1 cellular context compared by ENCODE assay signal in the genomic region with DNA sequence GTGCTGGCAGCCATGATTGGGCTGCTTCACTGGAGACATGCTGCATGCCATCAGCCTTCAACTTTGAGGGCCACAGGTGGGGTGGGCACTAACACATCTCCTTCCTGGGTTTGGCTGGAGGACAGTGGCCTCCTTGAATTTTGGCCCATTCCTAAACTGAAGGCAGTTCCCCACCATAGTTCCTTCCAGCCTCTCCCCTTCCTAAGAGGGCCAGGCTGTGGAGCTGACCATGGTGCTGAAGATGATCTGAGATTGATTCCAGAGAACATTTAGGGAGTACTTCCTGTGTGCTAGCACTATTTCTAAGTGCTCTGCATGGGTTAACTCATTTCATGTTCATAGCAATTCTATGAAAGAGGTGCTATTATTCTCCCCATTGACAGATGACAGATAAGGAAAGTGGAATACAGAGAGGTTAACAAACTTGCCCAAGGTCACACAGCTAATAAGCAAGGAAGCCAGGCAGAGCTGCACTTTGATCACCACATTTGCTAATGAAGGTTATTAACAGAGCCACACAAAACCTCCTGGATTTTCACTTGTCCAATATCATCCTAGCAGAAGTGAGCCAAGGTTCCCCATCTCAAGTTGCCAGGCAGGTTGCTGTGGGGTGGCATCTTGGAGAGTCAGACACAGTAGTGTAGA.
A peak's percentile ranks its signal among the peaks of the same experiment; 100 is the strongest.
TF ChIP-seq lines count a peak whose summit lies in the region.

No MANE protein-coding gene starts in this region.

TF ChIP-seq in HepG2, 621 proteins besides CTCF, POLR2A, EP300 and RAD21 (continued from another document and continues in another):
- TF ChIP-seq, protein P1, sequence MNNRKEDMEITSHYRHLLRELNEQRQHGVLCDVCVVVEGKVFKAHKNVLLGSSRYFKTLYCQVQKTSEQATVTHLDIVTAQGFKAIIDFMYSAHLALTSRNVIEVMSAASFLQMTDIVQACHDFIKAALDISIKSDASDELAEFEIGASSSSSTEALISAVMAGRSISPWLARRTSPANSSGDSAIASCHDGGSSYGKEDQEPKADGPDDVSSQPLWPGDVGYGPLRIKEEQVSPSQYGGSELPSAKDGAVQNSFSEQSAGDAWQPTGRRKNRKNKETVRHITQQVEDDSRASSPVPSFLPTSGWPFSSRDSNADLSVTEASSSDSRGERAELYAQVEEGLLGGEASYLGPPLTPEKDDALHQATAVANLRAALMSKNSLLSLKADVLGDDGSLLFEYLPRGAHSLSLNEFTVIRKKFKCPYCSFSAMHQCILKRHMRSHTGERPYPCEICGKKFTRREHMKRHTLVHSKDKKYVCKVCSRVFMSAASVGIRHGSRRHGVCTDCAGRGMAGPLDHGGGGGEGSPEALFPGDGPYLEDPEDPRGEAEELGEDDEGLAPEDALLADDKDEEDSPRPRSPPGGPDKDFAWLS (CRISPR knock-in tag; IDR thresholded peaks at IDR 0.05; ENCODE audit: borderline replicate concordance), result no peak
- TF ChIP-seq ZNF644 (CRISPR knock-in tag; IDR thresholded peaks at IDR 0.05; ENCODE audit: low read depth) (no peak), XRCC5 (optimal IDR thresholded peaks at IDR 0.05; ENCODE audit: low read length) (no peak), ZNF713 (CRISPR knock-in tag; IDR thresholded peaks at IDR 0.05) (no peak), MEIS1 (CRISPR knock-in tag; IDR thresholded peaks at IDR 0.05; ENCODE audit: borderline replicate concordance) (no peak), ZNF468 (CRISPR knock-in tag; IDR thresholded peaks at IDR 0.05) (no peak), KMT2A (CRISPR knock-in tag; IDR thresholded peaks at IDR 0.05) (no peak), ZNF331 (CRISPR knock-in tag; IDR thresholded peaks at IDR 0.05) (0 out of 2 replicates have a peak, but pooled peaks have one; percentile 41), ZNF605 (CRISPR knock-in tag; IDR thresholded peaks at IDR 0.05) (0 out of 2 replicates have a peak, but pooled peaks have one; percentile 37), IRX3 (CRISPR knock-in tag; IDR thresholded peaks at IDR 0.05; ENCODE audit: borderline replicate concordance, low read depth) (no peak), ZSCAN22 (CRISPR knock-in tag; IDR thresholded peaks at IDR 0.05) (no peak), MTA3 (CRISPR knock-in tag; IDR thresholded peaks at IDR 0.05) (no peak), POLR2AphosphoS5 (IDR thresholded peaks at IDR 0.05; ENCODE audit: low read depth, low read length) (no peak), ZEB1 (IDR thresholded peaks at IDR 0.05; ENCODE audit: insufficient replicate concordance, low read depth) (no peak), ELF3 (CRISPR knock-in tag; IDR thresholded peaks at IDR 0.05) (no peak), SOX6 (IDR thresholded peaks at IDR 0.05) (no peak), SOX6 (CRISPR knock-in tag; IDR thresholded peaks at IDR 0.05) (no peak), MTA1 (CRISPR knock-in tag; IDR thresholded peaks at IDR 0.05; ENCODE audit: borderline replicate concordance) (no peak), RBM39 (IDR thresholded peaks at IDR 0.05; ENCODE audit: low read depth, low read length, poor library complexity, severe bottlenecking) (no peak), PHB2 (IDR thresholded peaks at IDR 0.05; ENCODE audit: partially characterized antibody) (no peak), ZNF850 (CRISPR knock-in tag; conservative IDR thresholded peaks at IDR 0.05) (no peak), TCF7L2 (IDR thresholded peaks at IDR 0.05; ENCODE audit: low read depth, low read length) (no peak), ZNF589 (CRISPR knock-in tag; conservative IDR thresholded peaks at IDR 0.05) (no peak), ZBTB8A (CRISPR knock-in tag; IDR thresholded peaks at IDR 0.05; ENCODE audit: borderline replicate concordance, low read depth) (no peak), NFIB (CRISPR knock-in tag; IDR thresholded peaks at IDR 0.05; ENCODE audit: borderline replicate concordance) (no peak), SMAD9 (CRISPR knock-in tag; IDR thresholded peaks at IDR 0.05) (no peak), RBFOX2 (IDR thresholded peaks at IDR 0.05; ENCODE audit: low read depth, low read length) (no peak), PCBP2 (optimal IDR thresholded peaks at IDR 0.05; ENCODE audit: low read depth, low read length, poor library complexity, severe bottlenecking) (no peak), PHF20 (CRISPR knock-in tag; IDR thresholded peaks at IDR 0.05) (no peak), KLF6 (CRISPR knock-in tag; IDR thresholded peaks at IDR 0.05) (no peak), CCDC6 (CRISPR knock-in tag; IDR thresholded peaks at IDR 0.05) (no peak), ZFP90 (CRISPR knock-in tag; IDR thresholded peaks at IDR 0.05; ENCODE audit: borderline replicate concordance) (no peak), CBFB (CRISPR knock-in tag; IDR thresholded peaks at IDR 0.05) (no peak), ATRX (CRISPR knock-in tag; IDR thresholded peaks at IDR 0.05; ENCODE audit: borderline replicate concordance) (no peak), KLF16 (CRISPR knock-in tag; IDR thresholded peaks at IDR 0.05) (0 out of 4 replicates have a peak, but pooled peaks of 1 of the 2 experiments have one; percentile 35), ZNF749 (CRISPR knock-in tag; IDR thresholded peaks at IDR 0.05; ENCODE audit: borderline replicate concordance) (no peak), ZNF292 (CRISPR knock-in tag; IDR thresholded peaks at IDR 0.05; ENCODE audit: borderline replicate concordance, low read depth) (no peak), GFI1 (CRISPR knock-in tag; IDR thresholded peaks at IDR 0.05; ENCODE audit: borderline replicate concordance) (0 out of 2 replicates have a peak, but pooled peaks have one; percentile 29)
- TF ChIP-seq, protein P2, sequence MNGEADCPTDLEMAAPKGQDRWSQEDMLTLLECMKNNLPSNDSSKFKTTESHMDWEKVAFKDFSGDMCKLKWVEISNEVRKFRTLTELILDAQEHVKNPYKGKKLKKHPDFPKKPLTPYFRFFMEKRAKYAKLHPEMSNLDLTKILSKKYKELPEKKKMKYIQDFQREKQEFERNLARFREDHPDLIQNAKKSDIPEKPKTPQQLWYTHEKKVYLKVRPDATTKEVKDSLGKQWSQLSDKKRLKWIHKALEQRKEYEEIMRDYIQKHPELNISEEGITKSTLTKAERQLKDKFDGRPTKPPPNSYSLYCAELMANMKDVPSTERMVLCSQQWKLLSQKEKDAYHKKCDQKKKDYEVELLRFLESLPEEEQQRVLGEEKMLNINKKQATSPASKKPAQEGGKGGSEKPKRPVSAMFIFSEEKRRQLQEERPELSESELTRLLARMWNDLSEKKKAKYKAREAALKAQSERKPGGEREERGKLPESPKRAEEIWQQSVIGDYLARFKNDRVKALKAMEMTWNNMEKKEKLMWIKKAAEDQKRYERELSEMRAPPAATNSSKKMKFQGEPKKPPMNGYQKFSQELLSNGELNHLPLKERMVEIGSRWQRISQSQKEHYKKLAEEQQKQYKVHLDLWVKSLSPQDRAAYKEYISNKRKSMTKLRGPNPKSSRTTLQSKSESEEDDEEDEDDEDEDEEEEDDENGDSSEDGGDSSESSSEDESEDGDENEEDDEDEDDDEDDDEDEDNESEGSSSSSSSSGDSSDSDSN (CRISPR knock-in tag; IDR thresholded peaks at IDR 0.05), result no peak
- TF ChIP-seq, protein P3, sequence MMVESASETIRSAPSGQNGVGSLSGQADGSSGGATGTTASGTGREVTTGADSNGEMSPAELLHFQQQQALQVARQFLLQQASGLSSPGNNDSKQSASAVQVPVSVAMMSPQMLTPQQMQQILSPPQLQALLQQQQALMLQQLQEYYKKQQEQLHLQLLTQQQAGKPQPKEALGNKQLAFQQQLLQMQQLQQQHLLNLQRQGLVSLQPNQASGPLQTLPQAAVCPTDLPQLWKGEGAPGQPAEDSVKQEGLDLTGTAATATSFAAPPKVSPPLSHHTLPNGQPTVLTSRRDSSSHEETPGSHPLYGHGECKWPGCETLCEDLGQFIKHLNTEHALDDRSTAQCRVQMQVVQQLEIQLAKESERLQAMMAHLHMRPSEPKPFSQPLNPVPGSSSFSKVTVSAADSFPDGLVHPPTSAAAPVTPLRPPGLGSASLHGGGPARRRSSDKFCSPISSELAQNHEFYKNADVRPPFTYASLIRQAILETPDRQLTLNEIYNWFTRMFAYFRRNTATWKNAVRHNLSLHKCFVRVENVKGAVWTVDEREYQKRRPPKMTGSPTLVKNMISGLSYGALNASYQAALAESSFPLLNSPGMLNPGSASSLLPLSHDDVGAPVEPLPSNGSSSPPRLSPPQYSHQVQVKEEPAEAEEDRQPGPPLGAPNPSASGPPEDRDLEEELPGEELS (CRISPR knock-in tag; IDR thresholded peaks at IDR 0.05), result no peak
- TF ChIP-seq, protein P4, sequence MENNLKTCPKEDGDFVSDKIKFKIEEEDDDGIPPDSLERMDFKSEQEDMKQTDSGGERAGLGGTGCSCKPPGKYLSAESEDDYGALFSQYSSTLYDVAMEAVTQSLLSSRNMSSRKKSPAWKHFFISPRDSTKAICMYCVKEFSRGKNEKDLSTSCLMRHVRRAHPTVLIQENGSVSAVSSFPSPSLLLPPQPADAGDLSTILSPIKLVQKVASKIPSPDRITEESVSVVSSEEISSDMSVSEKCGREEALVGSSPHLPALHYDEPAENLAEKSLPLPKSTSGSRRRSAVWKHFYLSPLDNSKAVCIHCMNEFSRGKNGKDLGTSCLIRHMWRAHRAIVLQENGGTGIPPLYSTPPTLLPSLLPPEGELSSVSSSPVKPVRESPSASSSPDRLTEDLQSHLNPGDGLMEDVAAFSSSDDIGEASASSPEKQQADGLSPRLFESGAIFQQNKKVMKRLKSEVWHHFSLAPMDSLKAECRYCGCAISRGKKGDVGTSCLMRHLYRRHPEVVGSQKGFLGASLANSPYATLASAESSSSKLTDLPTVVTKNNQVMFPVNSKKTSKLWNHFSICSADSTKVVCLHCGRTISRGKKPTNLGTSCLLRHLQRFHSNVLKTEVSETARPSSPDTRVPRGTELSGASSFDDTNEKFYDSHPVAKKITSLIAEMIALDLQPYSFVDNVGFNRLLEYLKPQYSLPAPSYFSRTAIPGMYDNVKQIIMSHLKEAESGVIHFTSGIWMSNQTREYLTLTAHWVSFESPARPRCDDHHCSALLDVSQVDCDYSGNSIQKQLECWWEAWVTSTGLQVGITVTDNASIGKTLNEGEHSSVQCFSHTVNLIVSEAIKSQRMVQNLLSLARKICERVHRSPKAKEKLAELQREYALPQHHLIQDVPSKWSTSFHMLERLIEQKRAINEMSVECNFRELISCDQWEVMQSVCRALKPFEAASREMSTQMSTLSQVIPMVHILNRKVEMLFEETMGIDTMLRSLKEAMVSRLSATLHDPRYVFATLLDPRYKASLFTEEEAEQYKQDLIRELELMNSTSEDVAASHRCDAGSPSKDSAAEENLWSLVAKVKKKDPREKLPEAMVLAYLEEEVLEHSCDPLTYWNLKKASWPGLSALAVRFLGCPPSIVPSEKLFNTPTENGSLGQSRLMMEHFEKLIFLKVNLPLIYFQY (CRISPR knock-in tag; IDR thresholded peaks at IDR 0.05; ENCODE audit: borderline replicate concordance), result no peak
- TF ChIP-seq, protein P5, sequence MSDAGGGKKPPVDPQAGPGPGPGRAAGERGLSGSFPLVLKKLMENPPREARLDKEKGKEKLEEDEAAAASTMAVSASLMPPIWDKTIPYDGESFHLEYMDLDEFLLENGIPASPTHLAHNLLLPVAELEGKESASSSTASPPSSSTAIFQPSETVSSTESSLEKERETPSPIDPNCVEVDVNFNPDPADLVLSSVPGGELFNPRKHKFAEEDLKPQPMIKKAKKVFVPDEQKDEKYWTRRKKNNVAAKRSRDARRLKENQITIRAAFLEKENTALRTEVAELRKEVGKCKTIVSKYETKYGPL (CRISPR knock-in tag; IDR thresholded peaks at IDR 0.05), result peak; percentile 64; the same call in 1 of the 2 replicates
- TF ChIP-seq, protein P6, sequence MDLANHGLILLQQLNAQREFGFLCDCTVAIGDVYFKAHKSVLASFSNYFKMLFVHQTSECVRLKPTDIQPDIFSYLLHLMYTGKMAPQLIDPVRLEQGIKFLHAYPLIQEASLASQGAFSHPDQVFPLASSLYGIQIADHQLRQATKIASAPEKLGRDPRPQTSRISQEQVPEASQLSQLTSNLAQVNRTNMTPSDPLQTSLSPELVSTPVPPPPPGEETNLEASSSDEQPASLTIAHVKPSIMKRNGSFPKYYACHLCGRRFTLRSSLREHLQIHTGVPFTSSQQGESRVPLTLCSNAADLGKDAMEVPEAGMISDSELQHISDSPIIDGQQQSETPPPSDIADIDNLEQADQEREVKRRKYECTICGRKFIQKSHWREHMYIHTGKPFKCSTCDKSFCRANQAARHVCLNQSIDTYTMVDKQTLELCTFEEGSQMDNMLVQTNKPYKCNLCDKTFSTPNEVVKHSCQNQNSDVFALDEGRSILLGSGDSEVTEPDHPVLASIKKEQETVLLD (CRISPR knock-in tag; IDR thresholded peaks at IDR 0.05; ENCODE audit: low read depth), result no peak
- TF ChIP-seq, protein P7, sequence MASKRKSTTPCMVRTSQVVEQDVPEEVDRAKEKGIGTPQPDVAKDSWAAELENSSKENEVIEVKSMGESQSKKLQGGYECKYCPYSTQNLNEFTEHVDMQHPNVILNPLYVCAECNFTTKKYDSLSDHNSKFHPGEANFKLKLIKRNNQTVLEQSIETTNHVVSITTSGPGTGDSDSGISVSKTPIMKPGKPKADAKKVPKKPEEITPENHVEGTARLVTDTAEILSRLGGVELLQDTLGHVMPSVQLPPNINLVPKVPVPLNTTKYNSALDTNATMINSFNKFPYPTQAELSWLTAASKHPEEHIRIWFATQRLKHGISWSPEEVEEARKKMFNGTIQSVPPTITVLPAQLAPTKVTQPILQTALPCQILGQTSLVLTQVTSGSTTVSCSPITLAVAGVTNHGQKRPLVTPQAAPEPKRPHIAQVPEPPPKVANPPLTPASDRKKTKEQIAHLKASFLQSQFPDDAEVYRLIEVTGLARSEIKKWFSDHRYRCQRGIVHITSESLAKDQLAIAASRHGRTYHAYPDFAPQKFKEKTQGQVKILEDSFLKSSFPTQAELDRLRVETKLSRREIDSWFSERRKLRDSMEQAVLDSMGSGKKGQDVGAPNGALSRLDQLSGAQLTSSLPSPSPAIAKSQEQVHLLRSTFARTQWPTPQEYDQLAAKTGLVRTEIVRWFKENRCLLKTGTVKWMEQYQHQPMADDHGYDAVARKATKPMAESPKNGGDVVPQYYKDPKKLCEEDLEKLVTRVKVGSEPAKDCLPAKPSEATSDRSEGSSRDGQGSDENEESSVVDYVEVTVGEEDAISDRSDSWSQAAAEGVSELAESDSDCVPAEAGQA (IDR thresholded peaks at IDR 0.05; ENCODE audit: low read depth), result no peak
- TF ChIP-seq, protein P7 (CRISPR knock-in tag; IDR thresholded peaks at IDR 0.05; ENCODE audit: borderline replicate concordance), result no peak
- TF ChIP-seq, protein P8, sequence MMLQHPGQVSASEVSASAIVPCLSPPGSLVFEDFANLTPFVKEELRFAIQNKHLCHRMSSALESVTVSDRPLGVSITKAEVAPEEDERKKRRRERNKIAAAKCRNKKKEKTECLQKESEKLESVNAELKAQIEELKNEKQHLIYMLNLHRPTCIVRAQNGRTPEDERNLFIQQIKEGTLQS (CRISPR knock-in tag; IDR thresholded peaks at IDR 0.05), result no peak
